3 cellular contexts compared by ENCODE assay signal in genomic region chr15:34993877-34994276, GRCh38.
TF ChIP-seq lines count a peak whose summit lies in the region.

No MANE protein-coding gene starts in this region.

TF ChIP-seq in SK-N-SH, 30 proteins besides CTCF, POLR2A, EP300 and RAD21:
- TF ChIP-seq RFX5 (IDR thresholded peaks at IDR 0.05; ENCODE audit: low read length) (no peak), NFIC (IDR thresholded peaks at IDR 0.05; ENCODE audit: borderline replicate concordance) (no peak), GATA2 (CRISPR knock-in tag; IDR thresholded peaks at IDR 0.05) (no peak), FOXM1 (IDR thresholded peaks at IDR 0.05; ENCODE audit: low read depth) (no peak), SIN3A (IDR thresholded peaks at IDR 0.05; ENCODE audit: borderline replicate concordance, low read depth, low read length) (no peak), EZH2phosphoT487 (IDR thresholded peaks at IDR 0.05; ENCODE audit: borderline replicate concordance, low read depth) (no peak), RCOR1 (IDR thresholded peaks at IDR 0.05; ENCODE audit: low read length) (no peak), GABPA (IDR thresholded peaks at IDR 0.05; ENCODE audit: low read depth) (no peak), PBX3 (IDR thresholded peaks at IDR 0.05) (no peak), RXRA (IDR thresholded peaks at IDR 0.05; ENCODE audit: borderline replicate concordance, low read depth) (no peak)

TF ChIP-seq in SK-N-SH treated with all-trans-retinoic acid at 6 μM for 48 hours, 23 proteins besides CTCF, POLR2A, EP300 and RAD21:
- no peak for TF ChIP-seq ZC3H10 (CRISPR knock-in tag; IDR thresholded peaks at IDR 0.05)
- TF ChIP-seq ZFP30 (CRISPR knock-in tag; IDR thresholded peaks at IDR 0.05): no peak
- TF ChIP-seq ZNF565 (CRISPR knock-in tag; conservative IDR thresholded peaks at IDR 0.05; ENCODE audit: low read depth): no peak
- TF ChIP-seq PPARA (CRISPR knock-in tag; IDR thresholded peaks at IDR 0.05; ENCODE audit: borderline replicate concordance): no peak
- TF ChIP-seq RARB (CRISPR knock-in tag; IDR thresholded peaks at IDR 0.05): no peak
- TF ChIP-seq ARNTL (CRISPR knock-in tag; IDR thresholded peaks at IDR 0.05; ENCODE audit: borderline replicate concordance, low read depth): no peak
- no peak for TF ChIP-seq ISL1 (CRISPR knock-in tag; IDR thresholded peaks at IDR 0.05)
- TF ChIP-seq PATZ1 (CRISPR knock-in tag; IDR thresholded peaks at IDR 0.05; ENCODE audit: borderline replicate concordance): no peak
- TF ChIP-seq ZNF8 (CRISPR knock-in tag; IDR thresholded peaks at IDR 0.05): no peak

TF ChIP-seq in H1, 55 proteins besides CTCF, POLR2A, EP300 and RAD21:
- TF ChIP-seq SIN3A (conservative IDR thresholded peaks at IDR 0.05 in 1 of 2, IDR thresholded peaks at IDR 0.05 in 1 of 2; ENCODE audit: low read depth in 1 of 2, low read length in 2 of 2): no peak
